In genomic region chr6:32177182-32177787, GRCh38 we compare ENCODE assay signal across 8 cellular contexts. TPM values are rescaled to one million over a fixed set of nuclear protein-coding genes. Genes with fewer than 3 reads are reported as not detected.
DNase-seq lines count a peak whose midpoint lies in the region; ATAC-seq and TF ChIP-seq lines count a peak whose summit lies in the region.

No MANE protein-coding gene starts in this region.

- DNase-seq in COLO668 (lab: John Stamatoyannopoulos, UW; ENCODE audit: unreplicated experiment) (peak; percentile 44), H9 (peak; percentile 69), NCI-H82 (lab: John Stamatoyannopoulos, UW) (peak; percentile 94), islet precursor cell (peak; percentile 73), T1000 (lab: John Stamatoyannopoulos, UW) (no peak)
- peak; percentile 53 for DNase-seq in stimulated activated naive CD4-positive, alpha-beta T cell treated with Interleukin-2 at 50 U/mL for 16 hours (lab: John Stamatoyannopoulos, UW)

- no peaks in the 10 kb centered on the region; the same call in 1 of the 2 replicates for H3K27me3 Mint-ChIP-seq in H9 (ENCODE audit: low read depth)

- H3K27me3 ChIP-seq in H9 (ENCODE audit: insufficient read depth, low read length), result no peaks in the 10 kb centered on the region

- H2BK20ac ChIP-seq in H9 (ENCODE audit: low read depth, low read length, poor library complexity, severe bottlenecking), result no peak overlapping the region

- H3K4me1 ChIP-seq in H9 (ENCODE audit: insufficient read depth, low read length), result peaks cover 7% of the 10 kb centered on the region

- peak overlapping the region; percentile 28 for H4K5ac ChIP-seq in H9 (ENCODE audit: insufficient read length, low read depth, low read length)

- peak overlapping the region; percentile 83 to 86 for H3K4me3 Mint-ChIP-seq in H9

- H3K23ac ChIP-seq in H9 (ENCODE audit: insufficient read length, low read depth, low read length), result no peak overlapping the region

- H2BK15ac ChIP-seq in H9 (ENCODE audit: low read depth, low read length), result no peak overlapping the region

- peak overlapping the region; percentile 83 for H3K9ac ChIP-seq in H9 (ENCODE audit: extremely low read depth, insufficient read length, low read length)

- no peaks in the 10 kb centered on the region for H4K20me1 ChIP-seq in H9 (ENCODE audit: control insufficient read depth, insufficient read depth, insufficient read length)

- H4K8ac ChIP-seq in H9 (replicated peaks; ENCODE audit: insufficient read length, low read depth, low read length), result no peak overlapping the region

- no peaks in the 10 kb centered on the region; a peak in 1 of 5 replicates for H3K9me3 Mint-ChIP-seq in H9

- H3K27ac ChIP-seq in H9 (ENCODE audit: insufficient read length, low read depth, low read length) (peak overlapping the region; percentile 68), angular gyrus (ENCODE audit: low read depth, low read length) (peak overlapping the region; percentile 98)

- peak overlapping the region; percentile 90 for H3K18ac ChIP-seq in H9 (ENCODE audit: insufficient read length, low read depth, low read length)

- H3K4ac ChIP-seq in H9 (ENCODE audit: low read depth, low read length), result peak overlapping the region; percentile 43; the same call in 1 of the 2 replicates

- peaks cover 44 to 47% of the 10 kb centered on the region in 2 experiments for H3K4me1 Mint-ChIP-seq in H9

- H2AFZ ChIP-seq in H9 (ENCODE audit: low read length), result no peak overlapping the region

- no peaks in the 10 kb centered on the region for H3K9me3 ChIP-seq in H9 (ENCODE audit: control insufficient read depth, low read depth, low read length)

- peak overlapping the region; percentile 11 for H2BK5ac ChIP-seq in H9 (ENCODE audit: insufficient read length, low read length)

- ATAC-seq in HG02610 (IDR thresholded peaks at IDR 0.05; ENCODE audit: unreplicated experiment), result no peak

- H3K14ac ChIP-seq in H9 (ENCODE audit: insufficient read depth, low read length), result peak overlapping the region; percentile 86; the same call in 1 of the 2 replicates

- peaks cover 20% of the 10 kb centered on the region; the same call in 1 of the 2 replicates for H3K79me2 ChIP-seq in H9 (ENCODE audit: insufficient read depth, low read length)

- peak overlapping the region; percentile 83 for H3K4me2 ChIP-seq in H9 (ENCODE audit: insufficient read depth, insufficient read length, low read length)

- H3T11ph ChIP-seq in H9 (ENCODE audit: low read length), result peak overlapping the region; percentile 76

- H2BK12ac ChIP-seq in H9 (ENCODE audit: insufficient read length, low read depth, low read length), result no peak overlapping the region

- no peak for TF ChIP-seq CTCF in H9 (conservative IDR thresholded peaks at IDR 0.05)

- H3K36me3 Mint-ChIP-seq in H9 (ENCODE audit: insufficient read depth in 1 of 3, low read depth in 3 of 3), result peaks cover 22 to 36% (median 36%) of the 10 kb centered on the region in 3 experiments

- H3K27ac Mint-ChIP-seq in H9, result peak overlapping the region; percentile 98

- no CpG with 5 or more reads among the region's 20 CpGs for WGBS in H9 (ENCODE audit: extremely low coverage, insufficient read length, low lambda C conversion rate)

- H3K56ac ChIP-seq in H9 (ENCODE audit: insufficient read length, low read depth, low read length), result no peak overlapping the region

- H4K91ac ChIP-seq in H9 (ENCODE audit: insufficient read length, low read depth, low read length), result no peak overlapping the region

- H2AK5ac ChIP-seq in H9 (ENCODE audit: insufficient read length, low read length), result no peak overlapping the region

- peaks cover 22% of the 10 kb centered on the region for H3K23me2 ChIP-seq in H9 (ENCODE audit: insufficient read length, low read depth, low read length, poor library complexity, severe bottlenecking)

- no peaks in the 10 kb centered on the region for H3K79me1 ChIP-seq in H9 (ENCODE audit: insufficient read depth, low read depth, low read length, poor library complexity, severe bottlenecking)

- peak overlapping the region; percentile 93 for H2BK120ac ChIP-seq in H9 (ENCODE audit: low read depth, low read length, poor library complexity, severe bottlenecking)

RNA-seq across cellular contexts. Expression of gene RNF5, which starts 0.9 kb away (rescaled TPM):
- total RNA-seq in H9 (2021), result 116 and 126 TPM in 2 replicates

RNA-seq across cellular contexts. Expression of gene AGPAT1, which starts 1.4 kb away (rescaled TPM):
- total RNA-seq in H9 (2021), result 88.8 and 89.5 TPM in 2 replicates

RNA-seq across cellular contexts. Expression of gene AGER, which starts 6.8 kb away (rescaled TPM):
- total RNA-seq in H9 (2021), result 14.3 and 17.8 TPM in 2 replicates

RNA-seq across cellular contexts. Expression of gene PBX2, which starts 12.7 kb away (rescaled TPM):
- 174 and 176 TPM in 2 replicates for total RNA-seq in H9 (2021)

RNA-seq across cellular contexts. Expression of gene EGFL8, which starts 12.9 kb away (rescaled TPM):
- 20.8 and 27.2 TPM in 2 replicates for total RNA-seq in H9 (2021)
